ENCODE assay signal across 19 cellular contexts in the genomic region with DNA sequence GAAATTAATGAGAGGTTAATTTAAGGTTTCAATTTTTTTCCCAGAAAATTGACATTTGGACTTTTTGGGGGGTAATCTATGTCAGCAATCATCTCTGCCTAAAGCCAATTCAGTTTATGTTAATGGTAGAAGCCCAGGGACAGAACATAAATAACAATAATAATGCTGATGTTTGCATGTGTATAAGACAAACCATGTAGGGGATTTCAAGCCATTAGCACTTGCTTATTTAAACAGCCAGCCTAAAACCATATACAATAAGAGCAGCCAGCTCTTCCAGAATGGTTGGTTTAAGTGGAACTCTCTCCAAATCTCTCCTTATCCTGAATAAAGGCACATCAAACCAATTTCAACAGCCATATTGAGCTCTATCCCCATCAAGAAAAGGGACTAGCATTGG.
"Had no signal": no experiment of that assay in that cellular context is flagged by ENCODE, and none has a peak within 500 bp of the region (broad histone marks: within the 10 kb centered on the region; RNA-seq: fewer than 3 reads in every experiment).

No MANE protein-coding gene starts in this region.

- H3K4me3 Mint-ChIP-seq: activated CD8-positive, alpha-beta memory T cell treated with anti-CD3 and anti-CD28 coated beads, Interleukin-2, amount 10 ng/mL, durations not matched to agents 7 days and 5 days; activated naive CD8-positive, alpha-beta T cell treated with anti-CD3 and anti-CD28 coated beads, Interleukin-2, amount 10 ng/mL, durations not matched to agents 7 days and 5 days; memory B cell; naive thymus-derived CD8-positive, alpha-beta T cell; stimulated activated naive B cell treated with anti-CD40 and anti-IgM and Interleukin-4, amounts not matched to agents 10 μg/mL and 1 μg/mL and 100 μg/mL, for 72 hours had no signal

- H3K27me3 ChIP-seq: gastrocnemius medialis, heart left ventricle, left lung, pancreas, tibial nerve had no signal

- H3K36me3 ChIP-seq: gastrocnemius medialis, heart left ventricle, left lung, pancreas, tibial nerve had no signal

- H3K27me3 Mint-ChIP-seq: activated CD8-positive, alpha-beta memory T cell treated with anti-CD3 and anti-CD28 coated beads, Interleukin-2, amount 10 ng/mL, durations not matched to agents 7 days and 5 days; activated naive CD8-positive, alpha-beta T cell treated with anti-CD3 and anti-CD28 coated beads, Interleukin-2, amount 10 ng/mL, durations not matched to agents 7 days and 5 days; memory B cell; naive thymus-derived CD8-positive, alpha-beta T cell; stimulated activated naive B cell treated with anti-CD40 and anti-IgM and Interleukin-4, amounts not matched to agents 10 μg/mL and 1 μg/mL and 100 μg/mL, for 72 hours had no signal

- ATAC-seq: activated CD8-positive, alpha-beta memory T cell treated with anti-CD3 and anti-CD28 coated beads, Interleukin-2, amount 10 ng/mL, durations not matched to agents 7 days and 5 days; gastrocnemius medialis; heart left ventricle; left lung; naive thymus-derived CD8-positive, alpha-beta T cell had no signal

- DNase-seq: activated CD4-positive, alpha-beta T cell treated with anti-CD3 and anti-CD28 coated beads, Interleukin-2, amount 50 U/mL, for 48 hours; activated CD8-positive, alpha-beta memory T cell treated with anti-CD3 and anti-CD28 coated beads, Interleukin-2, amount 10 ng/mL, durations not matched to agents 7 days and 5 days; activated effector memory CD4-positive, alpha-beta T cell treated with Interleukin-2 at 50 U/mL for 16 hours; activated naive CD8-positive, alpha-beta T cell treated with anti-CD3 and anti-CD28 coated beads, Interleukin-2, amount 10 ng/mL, durations not matched to agents 7 days and 5 days; activated T-cell treated with anti-CD3 and anti-CD28 coated beads, Interleukin-2, amount 50 U/mL, for 1 hour; anterior cingulate cortex; cortex of kidney; effector CD8-positive, alpha-beta T cell; gastrocnemius medialis; heart left ventricle; islet precursor cell; left lung; naive thymus-derived CD8-positive, alpha-beta T cell; pancreas; stimulated activated CD4-positive, alpha-beta T cell treated with anti-CD3 and anti-CD28 coated beads, Interleukin-2, amount 100 ng/mL, for 48 hours; stimulated activated naive B cell treated with anti-CD40 and anti-IgM and Interleukin-4, amounts not matched to agents 10 μg/mL and 1 μg/mL and 100 μg/mL, for 72 hours had no signal

- H3K9me3 ChIP-seq: gastrocnemius medialis, heart left ventricle, left lung, pancreas, tibial nerve had no signal

- H3K36me3 Mint-ChIP-seq: activated CD8-positive, alpha-beta memory T cell treated with anti-CD3 and anti-CD28 coated beads, Interleukin-2, amount 10 ng/mL, durations not matched to agents 7 days and 5 days; activated naive CD8-positive, alpha-beta T cell treated with anti-CD3 and anti-CD28 coated beads, Interleukin-2, amount 10 ng/mL, durations not matched to agents 7 days and 5 days; memory B cell; naive thymus-derived CD8-positive, alpha-beta T cell; stimulated activated naive B cell treated with anti-CD40 and anti-IgM and Interleukin-4, amounts not matched to agents 10 μg/mL and 1 μg/mL and 100 μg/mL, for 72 hours had no signal

- H3K9me3 Mint-ChIP-seq: memory B cell; naive thymus-derived CD8-positive, alpha-beta T cell; stimulated activated naive B cell treated with anti-CD40 and anti-IgM and Interleukin-4, amounts not matched to agents 10 μg/mL and 1 μg/mL and 100 μg/mL, for 72 hours had no signal

- H3K27ac Mint-ChIP-seq: activated CD8-positive, alpha-beta memory T cell treated with anti-CD3 and anti-CD28 coated beads, Interleukin-2, amount 10 ng/mL, durations not matched to agents 7 days and 5 days; activated naive CD8-positive, alpha-beta T cell treated with anti-CD3 and anti-CD28 coated beads, Interleukin-2, amount 10 ng/mL, durations not matched to agents 7 days and 5 days; memory B cell; stimulated activated naive B cell treated with anti-CD40 and anti-IgM and Interleukin-4, amounts not matched to agents 10 μg/mL and 1 μg/mL and 100 μg/mL, for 72 hours had no signal

- H3K4me3 ChIP-seq: gastrocnemius medialis, heart left ventricle, left lung, pancreas, tibial nerve had no signal

- H3K27ac ChIP-seq: heart left ventricle, left lung, pancreas, VCaP had no signal

- FAIRE-seq: pancreas had no signal
